Comparison of ENCODE assay signal across 8 cellular contexts in the genomic region with DNA sequence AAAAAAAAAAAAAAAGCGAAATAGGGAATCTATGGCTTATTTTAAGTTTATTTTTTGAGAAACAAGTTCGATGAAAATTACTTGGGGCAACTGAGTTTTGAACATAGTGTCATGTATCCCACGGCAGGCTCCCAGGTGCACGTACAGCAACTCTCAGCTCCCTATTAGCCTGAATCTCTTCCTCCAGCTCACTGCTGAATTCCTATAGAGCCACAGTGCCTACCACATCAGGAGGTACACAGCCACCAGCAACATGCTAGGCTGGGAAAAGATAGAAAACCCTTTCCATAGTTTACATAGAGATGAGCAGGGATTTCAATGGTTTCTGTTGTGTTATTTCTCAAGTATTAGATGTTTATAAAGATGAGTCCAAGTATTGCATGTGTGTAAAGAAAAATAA.
"Had no signal": no experiment of that assay in that cellular context is flagged by ENCODE, and none has a peak within 500 bp of the region (broad histone marks: within the 10 kb centered on the region; RNA-seq: fewer than 3 reads in every experiment).

No MANE protein-coding gene starts in this region.

- H3K27ac ChIP-seq: GM23248, HL-60 had no signal

- H3K36me3 ChIP-seq: HAP-1 had no signal

- ATAC-seq: HCT116, K562 had no signal

- DNase-seq: IMR-90, KG1 had no signal

- H3K4me1 ChIP-seq: HAP-1 had no signal

- H3K4me3 Mint-ChIP-seq: HFFc6 had no signal

- H3K9me3 ChIP-seq: HAP-1 had no signal

- H3K27ac Mint-ChIP-seq: HFFc6 had no signal

- H2AFZ ChIP-seq: GM23248 had no signal

- H3K4me3 ChIP-seq: GM23248, HAP-1, K562 had no signal

- H3K9ac ChIP-seq: GM23248 had no signal
